1 cellular context compared by ENCODE assay signal in the genomic region with DNA sequence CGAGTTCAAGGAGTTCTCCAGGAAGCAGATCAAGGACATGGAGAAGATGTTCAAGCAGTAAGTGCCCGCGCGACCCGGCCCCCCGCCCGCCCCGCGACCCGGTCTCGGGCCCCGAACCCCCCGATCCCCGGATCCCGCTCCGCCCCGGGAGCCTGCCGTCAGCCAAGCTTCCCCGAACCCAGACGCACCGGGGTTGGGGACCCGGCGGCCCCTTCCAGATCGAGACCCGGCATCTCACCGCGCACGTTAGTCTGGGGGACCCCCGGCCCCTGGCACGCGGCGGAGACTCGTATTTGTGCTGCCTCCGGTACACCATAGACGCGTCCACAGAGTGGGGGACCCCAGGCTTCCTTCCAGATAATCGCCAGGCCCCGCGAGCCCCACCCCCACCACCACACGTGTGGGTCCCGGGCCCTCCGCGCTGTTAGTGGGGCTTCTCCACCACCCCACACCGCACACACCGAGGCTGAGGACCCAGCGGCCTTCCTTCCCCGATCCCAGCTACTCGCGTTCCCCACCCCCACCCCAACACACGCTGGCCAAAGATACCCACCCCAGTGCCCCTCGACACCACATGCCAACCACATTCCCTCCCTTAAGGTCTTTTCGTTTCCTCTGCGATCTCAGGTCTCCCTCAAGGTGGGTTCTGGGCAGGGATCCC.
TF ChIP-seq lines count a peak whose summit lies in the region.

No MANE protein-coding gene starts in this region.

TF ChIP-seq in SK-N-SH treated with all-trans-retinoic acid at 6 μM for 48 hours, 23 proteins besides CTCF, POLR2A, EP300 and RAD21 (continued from another document):
- TF ChIP-seq, protein P1, sequence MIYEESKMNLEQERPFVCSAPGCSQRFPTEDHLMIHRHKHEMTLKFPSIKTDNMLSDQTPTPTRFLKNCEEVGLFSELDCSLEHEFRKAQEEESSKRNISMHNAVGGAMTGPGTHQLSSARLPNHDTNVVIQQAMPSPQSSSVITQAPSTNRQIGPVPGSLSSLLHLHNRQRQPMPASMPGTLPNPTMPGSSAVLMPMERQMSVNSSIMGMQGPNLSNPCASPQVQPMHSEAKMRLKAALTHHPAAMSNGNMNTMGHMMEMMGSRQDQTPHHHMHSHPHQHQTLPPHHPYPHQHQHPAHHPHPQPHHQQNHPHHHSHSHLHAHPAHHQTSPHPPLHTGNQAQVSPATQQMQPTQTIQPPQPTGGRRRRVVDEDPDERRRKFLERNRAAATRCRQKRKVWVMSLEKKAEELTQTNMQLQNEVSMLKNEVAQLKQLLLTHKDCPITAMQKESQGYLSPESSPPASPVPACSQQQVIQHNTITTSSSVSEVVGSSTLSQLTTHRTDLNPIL (CRISPR knock-in tag; IDR thresholded peaks at IDR 0.05; ENCODE audit: low read depth): no peak
- TF ChIP-seq SNAI2 (CRISPR knock-in tag; IDR thresholded peaks at IDR 0.05): no peak
